20 cellular contexts compared by ENCODE assay signal in genomic region chr3:125435231-125435630, GRCh38.
A peak's percentile ranks its signal among the peaks of the same experiment; 100 is the strongest.
DNase-seq lines count a peak whose midpoint lies in the region; ATAC-seq, FAIRE-seq and TF ChIP-seq lines count a peak whose summit lies in the region.
"Had no signal": no experiment of that assay in that cellular context is flagged by ENCODE, and none has a peak within 500 bp of the region (broad histone marks: within the 10 kb centered on the region; RNA-seq: fewer than 3 reads in every experiment).

No MANE protein-coding gene starts in this region.

- CTCF ChIA-PET in MCF 10A (lab: Yijun Ruan, JAX) (interaction anchor here (0.5 to 7.9 kb wide), 9 partner anchors 11 to 674 kb away, joined by 3 to 123 read pairs (median 3); no protein-coding TSS in a partner anchor), mammary epithelial cell (lab: Charles Lee; ENCODE audit: low non-redundant PET) (no interaction called here), GM12878 (lab: Yijun Ruan, JAX) (interaction anchor here (0.6 to 8.1 kb wide), 20 partner anchors 7 to 675 kb away, joined by 3 to 82 read pairs (median 4); no protein-coding TSS in a partner anchor)

- peak; percentile 14; the same call in 2 of the 3 replicates for ATAC-seq in GM12878
- ATAC-seq: CD8-positive, alpha-beta T cell; HCT116 had no signal

- H3K4me2 ChIP-seq in mammary epithelial cell (ENCODE audit: insufficient read depth, low read depth, low read length) (no peak overlapping the region), GM12878 (ENCODE audit: control insufficient read depth, insufficient read depth) (peak overlapping the region; percentile 71; the same call in 1 of the 2 replicates), osteoblast (ENCODE audit: insufficient read depth, low read length) (no peak overlapping the region)
- H3K4me2 ChIP-seq: KMS-11 had no signal

- TF ChIP-seq CTCF in MCF 10A (IDR thresholded peaks at IDR 0.05; ENCODE audit: unreplicated experiment) (no peak), mammary epithelial cell (conservative IDR thresholded peaks at IDR 0.05 in 1 of 2, IDR thresholded peaks at IDR 0.05 in 1 of 2; ENCODE audit: extremely low read depth in 1 of 2, insufficient read depth in 1 of 2, low read depth in 1 of 2, low read length in 2 of 2) (no peak), GM12878 (IDR thresholded peaks at IDR 0.05 in 2 of 3, conservative IDR thresholded peaks at IDR 0.05 in 1 of 3; ENCODE audit: control insufficient read depth in 2 of 3, extremely low read depth in 1 of 3, insufficient read depth in 1 of 3, low read depth in 3 of 3, low read length in 3 of 3) (no peak), osteoblast (IDR thresholded peaks at IDR 0.05; ENCODE audit: extremely low read depth, low read depth, low read length) (no peak)

- peak; percentile 11 for DNase-seq in MCF 10A (ENCODE audit: unreplicated experiment)
- no peak for DNase-seq in mammary epithelial cell
- peak; percentile 57 for DNase-seq in MG63
- no peak for DNase-seq in GM12878 (ENCODE audit: low read depth, low spot score)
- no peak for DNase-seq in osteoblast (ENCODE audit: insufficient read length, low spot score, missing footprints)
- DNase-seq in activated T-helper 1 cell treated with anti-CD3 and anti-CD28 coated beads, Interleukin-12 subunit alpha, Interleukin-12 subunit beta, Interleukin-2, Interleukin-4 antibody, amounts not matched to agents 30 ng/mL and 10 ng/mL and 1 ng/mL, durations not matched to agents 14 hours and 24 hours and 36 hours (ENCODE audit: low spot score) = no peak
- DNase-seq in T-helper 2 cell = no peak
- DNase-seq in substantia nigra (lab: John Stamatoyannopoulos, UW) = no peak
- DNase-seq: 8988T; C1 segment of cervical spinal cord; CD8-positive, alpha-beta T cell; DND-41; IMR-90; NCI-H1694; NCI-H2081; NCI-H2171 treated with DMSO at 0.1 percent for 48 hours; NCI-H526; Right ventricle myocardium superior had no signal

- no peaks in the 10 kb centered on the region for H3K27me3 Mint-ChIP-seq in MCF 10A (ENCODE audit: insufficient read depth, unreplicated experiment)
- H3K27me3 Mint-ChIP-seq in activated T-helper 1 cell treated with anti-CD3 and anti-CD28 coated beads, Interleukin-12 subunit alpha, Interleukin-12 subunit beta, Interleukin-2, Interleukin-4 antibody, amounts not matched to agents 30 ng/mL and 10 ng/mL and 1 ng/mL, durations not matched to agents 14 hours and 24 hours and 36 hours (ENCODE audit: insufficient read depth) = peaks cover 2% of the 10 kb centered on the region

- BruUV-seq in MCF 10A (replicated peaks; lab: Mats Ljungman, UMichigan) = no TSS peak
- BruUV-seq in mammary epithelial cell (replicated peaks; lab: Mats Ljungman, UMichigan) = no TSS peak
- no TSS peak for BruUV-seq in GM12878 (replicated peaks; lab: Mats Ljungman, UMichigan)

- TF ChIP-seq EP300 in GM12878 (IDR thresholded peaks at IDR 0.05; ENCODE audit: borderline replicate concordance in 1 of 2, control insufficient read depth in 1 of 2, low read depth in 2 of 2, low read length in 2 of 2) = no peak

- no peak for FAIRE-seq in GM12878 (lab: Jason Lieb, UNC)

- TF ChIP-seq RAD21 in GM12878 (IDR thresholded peaks at IDR 0.05; ENCODE audit: insufficient read depth, low read depth, low read length) = no peak

- H3K9me3 ChIP-seq in mammary epithelial cell (replicated peaks; ENCODE audit: insufficient read depth, low read length) (no peaks in the 10 kb centered on the region), MG63 (no peaks in the 10 kb centered on the region), GM12878 (replicated peaks; ENCODE audit: control insufficient read depth, insufficient read depth, low read length) (no peaks in the 10 kb centered on the region), osteoblast (ENCODE audit: low read depth, low read length) (no peaks in the 10 kb centered on the region)

- H3K4me1 ChIP-seq in mammary epithelial cell (ENCODE audit: insufficient read depth, low read length) = peaks cover 14% of the 10 kb centered on the region
- peaks cover 25% of the 10 kb centered on the region for H3K4me1 ChIP-seq in GM12878 (ENCODE audit: control insufficient read depth, insufficient read depth, low read length)
- H3K4me1 ChIP-seq in osteoblast (ENCODE audit: insufficient read depth, low read length) = peaks cover 19% of the 10 kb centered on the region

- dilution Hi-C loops in mammary epithelial cell (cut with HindIII; ENCODE audit: low sequenced_read_pairs) = no loop called here

- no peaks in the 10 kb centered on the region for H3K9me3 Mint-ChIP-seq in MCF 10A (ENCODE audit: unreplicated experiment)
- no peaks in the 10 kb centered on the region for H3K9me3 Mint-ChIP-seq in activated T-helper 1 cell treated with anti-CD3 and anti-CD28 coated beads, Interleukin-12 subunit alpha, Interleukin-12 subunit beta, Interleukin-2, Interleukin-4 antibody, amounts not matched to agents 30 ng/mL and 10 ng/mL and 1 ng/mL, durations not matched to agents 14 hours and 24 hours and 36 hours
- H3K9me3 Mint-ChIP-seq: CD8-positive, alpha-beta T cell had no signal

- H3K9ac ChIP-seq in mammary epithelial cell (ENCODE audit: insufficient read depth, low read length) (no peak overlapping the region), GM12878 (ENCODE audit: control insufficient read depth, insufficient read depth, low read length) (peak overlapping the region; percentile 24; the same call in 1 of the 2 replicates)
- H3K9ac ChIP-seq: KMS-11 had no signal

- no peaks in the 10 kb centered on the region for H3K27me3 ChIP-seq in mammary epithelial cell (ENCODE audit: insufficient read depth, low read length)
- no peaks in the 10 kb centered on the region for H3K27me3 ChIP-seq in MG63
- H3K27me3 ChIP-seq in GM12878 (replicated peaks in 1 of 2; ENCODE audit: control insufficient read depth in 2 of 2, insufficient read depth in 2 of 2, low read length in 1 of 2) = no peaks in the 10 kb centered on the region
- H3K27me3 ChIP-seq in osteoblast (ENCODE audit: insufficient read depth, low read length) = no peaks in the 10 kb centered on the region

- H3K4me1 Mint-ChIP-seq in MCF 10A (ENCODE audit: insufficient read depth, unreplicated experiment) = peaks cover 19% of the 10 kb centered on the region
- no peaks in the 10 kb centered on the region for H3K4me1 Mint-ChIP-seq in activated T-helper 1 cell treated with anti-CD3 and anti-CD28 coated beads, Interleukin-12 subunit alpha, Interleukin-12 subunit beta, Interleukin-2, Interleukin-4 antibody, amounts not matched to agents 30 ng/mL and 10 ng/mL and 1 ng/mL, durations not matched to agents 14 hours and 24 hours and 36 hours (ENCODE audit: low read depth)

- POLR2A ChIA-PET in MCF 10A (lab: Yijun Ruan, JAX) = interaction anchor here (0.9 to 3.4 kb wide), 2 partner anchors 59 to 432 kb away, joined by 3 to 20 read pairs; partner anchors contain the start of gene ZNF148
- POLR2A ChIA-PET in GM12878 (lab: Charles Lee) = interaction anchor here (0.8 kb wide), 1 partner anchor 435 kb away, joined by 3 read pairs; no protein-coding TSS in a partner anchor

- peaks cover 6% of the 10 kb centered on the region for H3K36me3 Mint-ChIP-seq in MCF 10A (ENCODE audit: insufficient read depth, unreplicated experiment)
- no peaks in the 10 kb centered on the region for H3K36me3 Mint-ChIP-seq in activated T-helper 1 cell treated with anti-CD3 and anti-CD28 coated beads, Interleukin-12 subunit alpha, Interleukin-12 subunit beta, Interleukin-2, Interleukin-4 antibody, amounts not matched to agents 30 ng/mL and 10 ng/mL and 1 ng/mL, durations not matched to agents 14 hours and 24 hours and 36 hours (ENCODE audit: low read depth)
- H3K36me3 Mint-ChIP-seq: CD8-positive, alpha-beta T cell had no signal

- SMC1A ChIA-PET in GM12878 (lab: Charles Lee; ENCODE audit: uncharacterized antibody, unreplicated experiment) = interaction anchor here (0.7 to 10.6 kb wide), 23 partner anchors 14 to 704 kb away, joined by 3 to 61 read pairs (median 4); partner anchors contain the start of gene MUC13

- intact Hi-C loops in MCF 10A (cut with micrococcal nuclease) (loop anchor here (10.0 kb wide), 1 partner anchor 210 kb away; no protein-coding TSS in a partner anchor), mammary epithelial cell (cut with micrococcal nuclease) (loop anchor here (5.0 kb wide), 2 partner anchors 223 to 378 kb away; partner anchors contain the start of genes HEG1 and SLC12A8), GM12878 (cut with micrococcal nuclease; ENCODE audit: unreplicated experiment) (loop anchor here (10.0 kb wide), 1 partner anchor 150 kb away; no protein-coding TSS in a partner anchor)
- intact Hi-C loops in activated T-helper 1 cell treated with anti-CD3 and anti-CD28 coated beads, Interleukin-12 subunit alpha, Interleukin-12 subunit beta, Interleukin-2, Interleukin-4 antibody, amounts not matched to agents 30 ng/mL and 10 ng/mL and 1 ng/mL, durations not matched to agents 14 hours and 24 hours and 36 hours (cut with micrococcal nuclease) = loop anchor here (5.0 kb wide), 2 partner anchors 152 to 383 kb away; no protein-coding TSS in a partner anchor

- 85% methylated on average over 2 of the region's 2 CpGs for WGBS in mammary epithelial cell (ENCODE audit: low coverage, missing lambda C conversion rate)
- 95% methylated on average over 2 of the region's 2 CpGs for WGBS in GM12878 (ENCODE audit: insufficient coverage, insufficient replicate concordance, low lambda C conversion rate, missing lambda C conversion rate)

- H3K36me3 ChIP-seq in mammary epithelial cell (ENCODE audit: insufficient read depth, low read length) = no peaks in the 10 kb centered on the region
- no peaks in the 10 kb centered on the region for H3K36me3 ChIP-seq in MG63
- no peaks in the 10 kb centered on the region for H3K36me3 ChIP-seq in GM12878 (ENCODE audit: control insufficient read depth in 2 of 2, insufficient read depth in 2 of 2, low read length in 1 of 2)
- H3K36me3 ChIP-seq in osteoblast (ENCODE audit: insufficient read depth, low read length) = no peaks in the 10 kb centered on the region

- no peak overlapping the region for H3K4me3 Mint-ChIP-seq in MCF 10A (ENCODE audit: unreplicated experiment)
- H3K4me3 Mint-ChIP-seq in activated T-helper 1 cell treated with anti-CD3 and anti-CD28 coated beads, Interleukin-12 subunit alpha, Interleukin-12 subunit beta, Interleukin-2, Interleukin-4 antibody, amounts not matched to agents 30 ng/mL and 10 ng/mL and 1 ng/mL, durations not matched to agents 14 hours and 24 hours and 36 hours = no peak overlapping the region
- H3K4me3 Mint-ChIP-seq: CD8-positive, alpha-beta T cell had no signal

- no peak for TF ChIP-seq POLR2A in GM12878 (IDR thresholded peaks at IDR 0.05; ENCODE audit: low read depth, low read length)

- no peak overlapping the region for H3K27ac Mint-ChIP-seq in MCF 10A (ENCODE audit: low read depth, unreplicated experiment)
- H3K27ac Mint-ChIP-seq in activated T-helper 1 cell treated with anti-CD3 and anti-CD28 coated beads, Interleukin-12 subunit alpha, Interleukin-12 subunit beta, Interleukin-2, Interleukin-4 antibody, amounts not matched to agents 30 ng/mL and 10 ng/mL and 1 ng/mL, durations not matched to agents 14 hours and 24 hours and 36 hours = no peak overlapping the region
- H3K27ac Mint-ChIP-seq: CD8-positive, alpha-beta T cell had no signal

- RAD21 ChIA-PET in GM12878 (lab: Charles Lee; ENCODE audit: unreplicated experiment) = interaction anchor here (0.7 to 2.4 kb wide), 10 partner anchors 18 to 506 kb away, joined by 3 to 16 read pairs (median 4); no protein-coding TSS in a partner anchor

- H4K20me1 ChIP-seq in mammary epithelial cell (ENCODE audit: insufficient read depth, low read length) = no peaks in the 10 kb centered on the region
- no peaks in the 10 kb centered on the region for H4K20me1 ChIP-seq in GM12878 (ENCODE audit: control insufficient read depth, insufficient read depth)
- no peaks in the 10 kb centered on the region for H4K20me1 ChIP-seq in osteoblast (ENCODE audit: insufficient read depth, low read length)

- H3K79me2 ChIP-seq in mammary epithelial cell (ENCODE audit: insufficient read depth, low read length) = no peaks in the 10 kb centered on the region
- no peaks in the 10 kb centered on the region for H3K79me2 ChIP-seq in GM12878 (ENCODE audit: control insufficient read depth, insufficient read depth, low read length)
- no peaks in the 10 kb centered on the region for H3K79me2 ChIP-seq in osteoblast (ENCODE audit: insufficient read depth, low read length)

- H2AFZ ChIP-seq in mammary epithelial cell (ENCODE audit: low read depth, low read length) = no peak overlapping the region
- H2AFZ ChIP-seq in GM12878 (ENCODE audit: control insufficient read depth, low read depth, low read length) = peak overlapping the region; percentile 65
- H2AFZ ChIP-seq in osteoblast (ENCODE audit: low read length) = peak overlapping the region; percentile 61

- in situ Hi-C loops in mammary epithelial cell (cut with MboI; ENCODE audit: low sequenced_read_pairs in 2 of 2) = loop anchor here (10.0 to 25.0 kb wide), 4 partner anchors 423 to 510 kb away; partner anchors contain the start of gene MUC13 (in 1 of the 2)
- in situ Hi-C loops in GM12878 (cut with MboI) = loop anchor here (5.0 to 25.0 kb wide), 2 partner anchors 448 to 673 kb away; no protein-coding TSS in a partner anchor

- H3K27ac ChIP-seq in mammary epithelial cell (ENCODE audit: insufficient read depth, low read depth, low read length) (no peak overlapping the region), GM12878 (ENCODE audit: control insufficient read depth, insufficient read depth) (peak overlapping the region; percentile 14), osteoblast (ENCODE audit: low read depth, low read length) (no peak overlapping the region), substantia nigra (ENCODE audit: low read depth, low read length, poor library complexity, severe bottlenecking) (no peak overlapping the region)
- H3K27ac ChIP-seq: KMS-11 had no signal

- no peak overlapping the region for H3K4me3 ChIP-seq in mammary epithelial cell (replicated peaks in 1 of 3; ENCODE audit: insufficient read depth in 1 of 3, low read depth in 2 of 3, low read length in 3 of 3)
- H3K4me3 ChIP-seq in MG63 = no peak overlapping the region
- H3K4me3 ChIP-seq in GM12878 = no peak overlapping the region
- no peak overlapping the region for H3K4me3 ChIP-seq in osteoblast (ENCODE audit: insufficient read depth, low read length)

Comparison
In these comparisons a context has a peak if more than half of its experiments do, and no peak if none do; other contexts are left out.
1. DNase-seq: peak in MCF 10A (single experiment) and MG63 (single experiment); none in mammary epithelial cell (single experiment), GM12878 (single experiment), osteoblast (single experiment), activated T-helper 1 cell treated with anti-CD3 and anti-CD28 coated beads, Interleukin-12 subunit alpha, Interleukin-12 subunit beta, Interleukin-2, Interleukin-4 antibody, amounts not matched to agents 30 ng/mL and 10 ng/mL and 1 ng/mL, durations not matched to agents 14 hours and 24 hours and 36 hours (single experiment), T-helper 2 cell (0 of 5) and substantia nigra (0 of 49).